In the genomic region with DNA sequence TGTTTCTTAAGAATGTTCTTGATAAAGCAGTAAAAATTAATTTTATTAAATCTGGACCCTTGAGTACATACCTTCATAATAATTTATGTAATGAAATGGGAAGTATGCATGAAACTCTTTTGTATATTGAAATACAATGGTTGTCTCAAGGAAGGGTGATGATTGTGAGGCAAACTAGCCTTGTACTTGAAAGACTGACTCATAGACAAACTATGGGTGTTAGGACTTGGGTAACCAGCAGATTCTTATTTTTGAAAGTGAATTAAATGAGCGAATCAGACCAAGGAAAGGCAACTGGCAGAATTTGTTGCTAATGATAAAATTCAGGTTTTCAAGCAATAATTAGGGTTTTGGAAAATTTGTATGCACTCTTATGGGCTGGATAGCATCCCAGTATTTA, we compare ENCODE assay signal across 19 cellular contexts. TPM values are rescaled to one million over a fixed set of nuclear protein-coding genes. Genes with fewer than 3 reads are reported as not detected.
DNase-seq lines count a peak whose midpoint lies in the region; ATAC-seq, FAIRE-seq and TF ChIP-seq lines count a peak whose summit lies in the region.
"Had no signal": no experiment of that assay in that cellular context is flagged by ENCODE, and none has a peak within 500 bp of the region (broad histone marks: within the 10 kb centered on the region; RNA-seq: fewer than 3 reads in every experiment).

No MANE protein-coding gene starts in this region.

- no peak for TF ChIP-seq POLR2A in right lobe of liver (IDR thresholded peaks at IDR 0.05)

- no peaks in the 10 kb centered on the region for H3K36me3 ChIP-seq in bronchial epithelial cell (ENCODE audit: control insufficient read depth, insufficient read depth, low read length)
- H3K36me3 ChIP-seq in kidney epithelial cell (ENCODE audit: control insufficient read depth, insufficient read depth, low read length) = no peaks in the 10 kb centered on the region
- peaks cover 0 to 5% (median 0%) of the 10 kb centered on the region in 4 donors for H3K36me3 ChIP-seq in right lobe of liver
- H3K36me3 ChIP-seq: pancreas had no signal

- no peaks in the 10 kb centered on the region for H3K4me1 ChIP-seq in right lobe of liver
- H3K4me1 ChIP-seq: pancreas had no signal

- WGBS in right lobe of liver (ENCODE audit: insufficient coverage, low coverage, low lambda C conversion rate, missing lambda C conversion rate) = 91% methylated on average over 1 of the region's 1 CpG

- H3K27me3 ChIP-seq in bronchial epithelial cell (ENCODE audit: control insufficient read depth, insufficient read depth, low read length) (no peaks in the 10 kb centered on the region), kidney epithelial cell (ENCODE audit: control insufficient read depth, insufficient read depth, low read length) (no peaks in the 10 kb centered on the region), right lobe of liver (no peaks in the 10 kb centered on the region)
- H3K27me3 ChIP-seq: pancreas had no signal

- ATAC-seq in right lobe of liver (no peak), GM19035 (IDR thresholded peaks at IDR 0.05; ENCODE audit: unreplicated experiment) (no peak)
- ATAC-seq: esophagus mucosa, HCT116, left ventricle myocardium superior, pancreas had no signal

- no peak overlapping the region for H3K4me3 ChIP-seq in bronchial epithelial cell (ENCODE audit: low read depth, low read length)
- H3K4me3 ChIP-seq in kidney epithelial cell (ENCODE audit: low read depth, low read length) = no peak overlapping the region
- no peak overlapping the region for H3K4me3 ChIP-seq in right lobe of liver
- H3K4me3 ChIP-seq: pancreas, skin epidermis had no signal

- intact Hi-C loops in right lobe of liver (cut with DNase I) = no loop called here
- intact Hi-C loops in cardiac septum (cut with DNase I) = no loop called here

- H3K9me3 ChIP-seq in right lobe of liver = no peaks in the 10 kb centered on the region
- H3K9me3 ChIP-seq: pancreas had no signal

- DNase-seq in EH (ENCODE audit: low read depth) = peak; percentile 74
- DNase-seq in M059J (ENCODE audit: low read depth) = peak; percentile 73
- DNase-seq in bronchial epithelial cell (ENCODE audit: low read depth) = peak; percentile 67
- DNase-seq in kidney epithelial cell (ENCODE audit: low read depth) = peak; percentile 43
- no peak for DNase-seq in right lobe of liver
- DNase-seq in NCI-H774 (lab: John Stamatoyannopoulos, UW) = no peak
- DNase-seq in cardiac septum (ENCODE audit: low spot score) = no peak
- DNase-seq: activated CD4-positive, CD25-positive, alpha-beta regulatory T cell treated with anti-CD3 and anti-CD28 coated beads, Interleukin-2, amount 50 U/mL, for 72 hours; activated effector memory CD4-positive, alpha-beta T cell treated with anti-CD3 and anti-CD28 coated beads, Interleukin-2, amount 50 U/mL, for 16 hours; anterior cingulate cortex; cortex of kidney; left ventricle myocardium superior; NCI-H1105; pancreas; SIG-M5 had no signal

- no peak for TF ChIP-seq CTCF in bronchial epithelial cell (IDR thresholded peaks at IDR 0.05; ENCODE audit: insufficient read depth, low read length, severe bottlenecking)
- TF ChIP-seq CTCF in kidney epithelial cell (IDR thresholded peaks at IDR 0.05; ENCODE audit: insufficient read depth, low read length, poor library complexity, severe bottlenecking) = no peak
- no peak for TF ChIP-seq CTCF in right lobe of liver (IDR thresholded peaks at IDR 0.05)

- no peak for FAIRE-seq in bronchial epithelial cell (lab: Jason Lieb, UNC)
- FAIRE-seq: pancreas had no signal

- no peak overlapping the region for H3K27ac ChIP-seq in right lobe of liver
- H3K27ac ChIP-seq: pancreas, skin epidermis had no signal

RNA-seq across cellular contexts. Expression of gene ATP2C1, which starts 41.9 kb away (rescaled TPM):
- total RNA-seq in M059J (2014; rRNA removed; shearing (Covaris generic)) = 17.2 and 33.9 TPM in 2 replicates
- 96.9 and 149 TPM in 2 replicates for total RNA-seq in bronchial epithelial cell
- 78.5 and 85.3 TPM in 2 replicates for total RNA-seq in kidney epithelial cell
- 10 to 100 TPM; 19.2 to 44.0 (median 27.5) TPM for total RNA-seq in right lobe of liver
- total RNA-seq in cardiac septum = 60.1 TPM

Comparison
In these comparisons a context has a peak if more than half of its experiments do, and no peak if none do; other contexts are left out.
1. DNase-seq: peak in EH (single experiment), M059J (single experiment), bronchial epithelial cell (single experiment) and kidney epithelial cell (single experiment); none in right lobe of liver (0 of 3), NCI-H774 (single experiment) and cardiac septum (single experiment).